Comparison of ENCODE assay signal across 1 cellular context in genomic region chr3:53794597-53794996, GRCh38.
TF ChIP-seq lines count a peak whose summit lies in the region.

No MANE protein-coding gene starts in this region.

TF ChIP-seq in WTC11, 78 proteins besides CTCF, POLR2A, EP300 and RAD21:
- TF ChIP-seq ARID4B (CRISPR knock-in tag; IDR thresholded peaks at IDR 0.05; ENCODE audit: borderline replicate concordance) (no peak), NR1H2 (CRISPR knock-in tag; IDR thresholded peaks at IDR 0.05) (no peak), GABPB1 (CRISPR knock-in tag; IDR thresholded peaks at IDR 0.05) (no peak), ZNF423 (CRISPR knock-in tag; IDR thresholded peaks at IDR 0.05) (no peak)
